12 cellular contexts compared by ENCODE assay signal in the genomic region with DNA sequence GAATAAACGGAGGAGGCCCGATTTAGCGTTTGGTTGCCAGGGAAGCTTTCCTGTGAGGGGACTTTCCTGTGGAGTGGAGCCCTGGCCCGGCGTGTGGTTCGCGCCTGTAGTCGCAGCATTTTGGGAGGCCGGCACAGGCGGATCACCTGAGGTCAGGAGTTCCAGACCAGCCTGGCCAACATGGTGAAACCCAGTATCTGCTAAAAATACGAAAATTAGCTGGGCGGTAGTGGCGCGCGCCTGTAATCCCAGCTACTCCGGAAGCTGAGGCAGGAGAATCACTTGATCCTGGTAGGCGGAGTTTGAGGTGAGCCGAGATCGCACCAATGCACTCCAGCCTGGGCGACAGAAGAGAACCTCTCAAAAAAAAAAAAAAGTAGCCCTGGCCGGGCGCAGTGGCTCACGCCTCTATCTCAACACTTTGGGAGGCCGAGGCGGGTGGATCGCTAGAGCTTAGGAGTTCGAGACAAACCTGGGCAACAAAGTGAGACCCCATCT. TPM values are rescaled to one million over a fixed set of nuclear protein-coding genes. Genes with fewer than 3 reads are reported as not detected.
DNase-seq lines count a peak whose midpoint lies in the region; ATAC-seq and TF ChIP-seq lines count a peak whose summit lies in the region.
"Had no signal": no experiment of that assay in that cellular context is flagged by ENCODE, and none has a peak within 500 bp of the region (broad histone marks: within the 10 kb centered on the region; RNA-seq: fewer than 3 reads in every experiment).

No MANE protein-coding gene starts in this region.

- H3K36me3 ChIP-seq in heart left ventricle (peaks cover 0 to 15% (median 2%) of the 10 kb centered on the region in 9 donors), SU-DHL-6 (ENCODE audit: low read length) (no peaks in the 10 kb centered on the region), esophagus squamous epithelium (no peaks in the 10 kb centered on the region), upper lobe of left lung (peaks cover 0 to 27% (median 14%) of the 10 kb centered on the region in 4 donors)

- intact Hi-C loops in heart left ventricle (cut with DNase I) (no loop called here), right cardiac atrium (cut with DNase I) (no loop called here), esophagus squamous epithelium (cut with DNase I) (no loop called here)

- H3K9me3 ChIP-seq in heart left ventricle (no peaks in the 10 kb centered on the region), right cardiac atrium (ENCODE audit: control insufficient read depth, low read length) (no peaks in the 10 kb centered on the region), SU-DHL-6 (ENCODE audit: insufficient read depth, low read length) (no peaks in the 10 kb centered on the region), esophagus squamous epithelium (no peaks in the 10 kb centered on the region), upper lobe of left lung (no peaks in the 10 kb centered on the region)

- H2AFZ ChIP-seq in SU-DHL-6 (ENCODE audit: low read depth, low read length, severe bottlenecking) = no peak overlapping the region

- no peaks in the 10 kb centered on the region for H3K79me2 ChIP-seq in SU-DHL-6 (ENCODE audit: insufficient read depth, low read length)

- peak overlapping the region in 9 of 12 donors; percentile 0 to 59 (median 44) for H3K27ac ChIP-seq in heart left ventricle
- H3K27ac ChIP-seq in right cardiac atrium (ENCODE audit: low read length) = no peak overlapping the region
- no peak overlapping the region for H3K27ac ChIP-seq in SU-DHL-6 (ENCODE audit: low read depth, low read length)
- peak overlapping the region in 2 of 4 donors; percentile 10 for H3K27ac ChIP-seq in esophagus squamous epithelium
- H3K27ac ChIP-seq in upper lobe of left lung = peak overlapping the region in 3 of 4 donors; percentile 1 to 59 (median 53)

- no peaks in the 10 kb centered on the region for H3K9me2 ChIP-seq in SU-DHL-6 (replicated peaks; ENCODE audit: insufficient read depth, low read length)

- TF ChIP-seq CTCF in heart left ventricle (IDR thresholded peaks at IDR 0.05) (no peak), SU-DHL-6 (IDR thresholded peaks at IDR 0.05; ENCODE audit: insufficient read depth, low read length, poor library complexity, severe bottlenecking) (no peak), esophagus squamous epithelium (IDR thresholded peaks at IDR 0.05) (no peak), upper lobe of left lung (IDR thresholded peaks at IDR 0.05) (no peak)

- H3K4me1 ChIP-seq in heart left ventricle (peaks cover 10 to 61% (median 36%) of the 10 kb centered on the region in 12 donors), right cardiac atrium (ENCODE audit: control insufficient read depth, insufficient read depth, low read length) (no peaks in the 10 kb centered on the region), esophagus squamous epithelium (peaks cover 13 to 53% (median 29%) of the 10 kb centered on the region in 3 donors), upper lobe of left lung (peaks cover 26 to 64% (median 47%) of the 10 kb centered on the region in 4 donors)

- H3K4me3 ChIP-seq in heart left ventricle = peak overlapping the region in 5 of 12 donors; percentile 7 to 43 (median 35)
- H3K4me3 ChIP-seq in right cardiac atrium (ENCODE audit: low read length) = no peak overlapping the region
- no peak overlapping the region for H3K4me3 ChIP-seq in SU-DHL-6 (ENCODE audit: insufficient read depth, low read length, poor library complexity, severe bottlenecking)
- peak overlapping the region in 3 of 4 donors; percentile 36 to 68 (median 52) for H3K4me3 ChIP-seq in esophagus squamous epithelium
- peak overlapping the region in 1 of 4 donors; percentile 38 for H3K4me3 ChIP-seq in upper lobe of left lung

- no peak for ATAC-seq in heart left ventricle
- ATAC-seq in right cardiac atrium = no peak
- ATAC-seq in upper lobe of left lung (ENCODE audit: low FRiP score in 2 of 2) = no peak
- ATAC-seq in HG03565 (IDR thresholded peaks at IDR 0.05; ENCODE audit: unreplicated experiment) = no peak

- H4K20me1 ChIP-seq in SU-DHL-6 (ENCODE audit: low read depth, low read length) = no peaks in the 10 kb centered on the region

- no peaks in the 10 kb centered on the region for H3F3A ChIP-seq in SU-DHL-6 (ENCODE audit: insufficient read depth)

- TF ChIP-seq EP300 in upper lobe of left lung (IDR thresholded peaks at IDR 0.05) = no peak

- WGBS in heart left ventricle, 4 donors = 28 to 44% (median 31%) methylated on average over 23 to 27 of the region's 27 CpGs
- WGBS in right cardiac atrium = 26% methylated on average over 27 of the region's 27 CpGs
- 31 to 55% methylated on average over 14 to 16 of the region's 27 CpGs for WGBS in esophagus squamous epithelium, 2 donors
- 21 to 49% methylated on average over 27 of the region's 27 CpGs for WGBS in upper lobe of left lung, 2 donors

- H3K4me2 ChIP-seq in SU-DHL-6 (ENCODE audit: low read depth, low read length, poor library complexity, severe bottlenecking) = peak overlapping the region; percentile 51

- no peak for TF ChIP-seq POLR2A in heart left ventricle (IDR thresholded peaks at IDR 0.05)
- no peak for TF ChIP-seq POLR2A in esophagus squamous epithelium (IDR thresholded peaks at IDR 0.05)
- TF ChIP-seq POLR2A in upper lobe of left lung (IDR thresholded peaks at IDR 0.05) = no peak

- DNase-seq in heart left ventricle (no peak), right cardiac atrium (no peak), esophagus squamous epithelium (lab: John Stamatoyannopoulos, UW) (no peak), upper lobe of left lung (peak; percentile 40 to 65), D341Med (ENCODE audit: low spot score) (no peak), UCSD-AML1 (lab: John Stamatoyannopoulos, UW; ENCODE audit: unreplicated experiment) (no peak)
- DNase-seq: activated CD4-positive, alpha-beta T cell treated with anti-CD3 and anti-CD28 coated beads, Interleukin-2, amount 50 U/mL, for 1 hour; COR-L47; NCI-H2171 treated with DMSO at 0.1 percent for 48 hours; stimulated activated naive CD4-positive, alpha-beta T cell treated with Interleukin-2 at 50 U/mL for 16 hours had no signal

- no peak overlapping the region for H3K9ac ChIP-seq in SU-DHL-6 (ENCODE audit: low read length)

- H3K27me3 ChIP-seq in heart left ventricle (peaks cover 6 to 47% (median 13%) of the 10 kb centered on the region in 9 donors), right cardiac atrium (ENCODE audit: control insufficient read depth, insufficient read depth) (no peaks in the 10 kb centered on the region), SU-DHL-6 (ENCODE audit: low read length) (no peaks in the 10 kb centered on the region), esophagus squamous epithelium (peaks cover 0 to 72% (median 5%) of the 10 kb centered on the region in 4 donors), upper lobe of left lung (peaks cover 0 to 27% (median 11%) of the 10 kb centered on the region in 4 donors)

RNA-seq across cellular contexts. Expression of a gene that starts 6.9 kb away (rescaled TPM):
- total RNA-seq in heart left ventricle (10 to 100 TPM; 12.3 to 33.6 (median 15.9) TPM), right cardiac atrium (10 to 100 TPM; 10.1 to 14.0 (median 13.2) TPM), esophagus squamous epithelium (1 to 10 TPM; 2.9 to 8.8 (median 4.4) TPM), upper lobe of left lung (100 to 1,000 TPM in 1 of 6 donors, 10 to 100 TPM in 5; 27.7 to 109 (median 56.9) TPM)
- polyA plus RNA-seq in heart left ventricle (10 to 100 TPM; 16.9 to 19.4 TPM), right cardiac atrium (12.5 TPM)

RNA-seq across cellular contexts. Expression of a gene that starts 14.8 kb away (rescaled TPM):
- 1,000 to 10,000 TPM in 6 of 9 donors, 100 to 1,000 TPM in 3; 271 to 1,278 (median 1,186) TPM for total RNA-seq in heart left ventricle
- 100 to 1,000 TPM; 410 to 899 TPM for polyA plus RNA-seq in heart left ventricle
- total RNA-seq in right cardiac atrium = 1,000 to 10,000 TPM in 2 of 4 donors, 100 to 1,000 TPM in 2; 887 to 1,230 (median 1,019) TPM
- 621 TPM for polyA plus RNA-seq in right cardiac atrium
- 100 to 1,000 TPM; 267 to 710 (median 400) TPM for total RNA-seq in esophagus squamous epithelium
- total RNA-seq in upper lobe of left lung = 1,000 to 10,000 TPM in 2 of 6 donors, 100 to 1,000 TPM in 4; 282 to 1,919 (median 843) TPM

RNA-seq across cellular contexts. Expression of a gene that starts 14.9 kb away (rescaled TPM):
- total RNA-seq in heart left ventricle (100 to 1,000 TPM in 4 of 9 donors, 10 to 100 TPM in 5; 74.5 to 179 (median 93.6) TPM), right cardiac atrium (10 to 100 TPM; 64.4 to 90.4 (median 74.0) TPM), esophagus squamous epithelium (10 to 100 TPM; 23.8 to 40.6 (median 32.8) TPM), upper lobe of left lung (10 to 100 TPM; 13.6 to 50.9 (median 31.1) TPM)
- polyA plus RNA-seq in heart left ventricle (100 to 1,000 TPM; 168 to 393 TPM), right cardiac atrium (268 TPM)

RNA-seq across cellular contexts. Expression of a gene that starts 27.8 kb away (rescaled TPM):
- total RNA-seq in heart left ventricle (100 to 1,000 TPM in 1 of 9 donors, 10 to 100 TPM in 4, 1 to 10 TPM in 4; 2.4 to 117 (median 10.8) TPM), right cardiac atrium (10 to 100 TPM in 1 of 4 donors, 1 to 10 TPM in 3; 5.9 to 89.3 (median 7.8) TPM), esophagus squamous epithelium (10 to 100 TPM; 17.0 to 37.1 (median 19.2) TPM), upper lobe of left lung (10 to 100 TPM in 4 of 6 donors, 1 to 10 TPM in 1, not detected in 1; 1.8 to 27.7 (median 13.4) TPM)
- polyA plus RNA-seq in heart left ventricle (10 to 100 TPM in 1 of 2 donors, 1 to 10 TPM in 1; 9.4 to 13.6 TPM), right cardiac atrium (24.1 TPM)

RNA-seq across cellular contexts. Expression of a gene that starts 28.0 kb away (rescaled TPM):
- total RNA-seq in heart left ventricle = 10 to 100 TPM; 17.7 to 74.8 (median 35.7) TPM
- 10 to 100 TPM; 37.8 to 70.5 TPM for polyA plus RNA-seq in heart left ventricle
- total RNA-seq in right cardiac atrium = 10 to 100 TPM; 28.9 to 37.4 (median 32.6) TPM
- 44.0 TPM for polyA plus RNA-seq in right cardiac atrium
- 10 to 100 TPM in 3 of 4 donors, 1 to 10 TPM in 1; 8.7 to 27.0 (median 22.3) TPM for total RNA-seq in esophagus squamous epithelium
- total RNA-seq in upper lobe of left lung = 10 to 100 TPM; 10.5 to 54.0 (median 27.3) TPM

Comparison
In these comparisons a context has a peak if more than half of its experiments do, and no peak if none do; other contexts are left out.
1. H3K27ac ChIP-seq: peak in heart left ventricle (9 of 12) and upper lobe of left lung (3 of 4); none in right cardiac atrium (single experiment) and SU-DHL-6 (single experiment).
2. DNase-seq: peak in upper lobe of left lung (2 of 2); none in heart left ventricle (0 of 5), right cardiac atrium (0 of 3), esophagus squamous epithelium (single experiment), D341Med (single experiment) and UCSD-AML1 (single experiment).
3. H3K4me3 ChIP-seq: peak in esophagus squamous epithelium (3 of 4); none in right cardiac atrium (single experiment) and SU-DHL-6 (single experiment).